In genomic region chr17:17819111-17819510, GRCh38 we compare ENCODE assay signal across 12 cellular contexts. TPM values are rescaled to one million over a fixed set of nuclear protein-coding genes. Genes with fewer than 3 reads are reported as not detected.
DNase-seq lines count a peak whose midpoint lies in the region; ATAC-seq and TF ChIP-seq lines count a peak whose summit lies in the region.
"Had no signal": no experiment of that assay in that cellular context is flagged by ENCODE, and none has a peak within 500 bp of the region (broad histone marks: within the 10 kb centered on the region; RNA-seq: fewer than 3 reads in every experiment).

No MANE protein-coding gene starts in this region.

- TF ChIP-seq CTCF in CD4-positive, alpha-beta T cell (IDR thresholded peaks at IDR 0.05), result no peak
- TF ChIP-seq CTCF in Loucy (conservative IDR thresholded peaks at IDR 0.05; ENCODE audit: low read length), result no peak

- CTCF ChIA-PET in CD4-positive, alpha-beta T cell (lab: Charles Lee), result no interaction called here

- H2BK5ac ChIP-seq in trophoblast cell (ENCODE audit: low read depth, low read length, poor library complexity), result no peak overlapping the region

- no peaks in the 10 kb centered on the region for H3K27me3 ChIP-seq in CD4-positive, alpha-beta T cell (ENCODE audit: control insufficient read depth, insufficient read depth, low read length)
- no peaks in the 10 kb centered on the region for H3K27me3 ChIP-seq in Loucy (ENCODE audit: insufficient read depth, low read length, poor library complexity, severe bottlenecking)
- no peaks in the 10 kb centered on the region for H3K27me3 ChIP-seq in trophoblast cell (ENCODE audit: insufficient read depth, low read length)
- H3K27me3 ChIP-seq: heart right ventricle had no signal

- H2BK12ac ChIP-seq in trophoblast cell (ENCODE audit: low read length), result no peak overlapping the region

- POLR2A ChIA-PET in CD4-positive, alpha-beta T cell (lab: Charles Lee), result no interaction called here

- H3K4ac ChIP-seq in trophoblast cell (ENCODE audit: low read depth, low read length), result no peak overlapping the region

- H3K79me1 ChIP-seq in trophoblast cell (ENCODE audit: low read length), result peaks cover 17% of the 10 kb centered on the region

- H3K4me1 ChIP-seq in Loucy (ENCODE audit: insufficient read depth, low read length, poor library complexity, severe bottlenecking), result peaks cover 39% of the 10 kb centered on the region
- peaks cover 21 to 39% of the 10 kb centered on the region in 2 experiments for H3K4me1 ChIP-seq in trophoblast cell (ENCODE audit: control insufficient read depth in 1 of 2, insufficient read depth in 2 of 2, low read length in 2 of 2)

- no peak overlapping the region for H2BK120ac ChIP-seq in trophoblast cell (ENCODE audit: insufficient read depth, low read length, poor library complexity)

- H3K4me1 Mint-ChIP-seq in CD4-positive, alpha-beta T cell (ENCODE audit: low read depth), result peaks cover 43% of the 10 kb centered on the region
- H3K4me1 Mint-ChIP-seq in central memory CD8-positive, alpha-beta T cell, result peaks cover 29% of the 10 kb centered on the region

- H3F3A ChIP-seq in Loucy (ENCODE audit: low read depth), result no peaks in the 10 kb centered on the region

- H3K4me3 Mint-ChIP-seq in CD4-positive, alpha-beta T cell, result no peak overlapping the region
- H3K4me3 Mint-ChIP-seq in central memory CD8-positive, alpha-beta T cell, result no peak overlapping the region

- H3K18ac ChIP-seq in trophoblast cell (ENCODE audit: low read length), result peak overlapping the region; percentile 3

- no peaks in the 10 kb centered on the region for H3K9me3 ChIP-seq in CD4-positive, alpha-beta T cell (ENCODE audit: control insufficient read depth, low read length)
- H3K9me3 ChIP-seq in Loucy (ENCODE audit: insufficient read depth, low read depth, low read length) (no peaks in the 10 kb centered on the region), trophoblast cell (ENCODE audit: insufficient read depth, low read depth, low read length) (peaks cover 4% of the 10 kb centered on the region)
- H3K9me3 ChIP-seq: heart right ventricle had no signal

- no peak overlapping the region for H2AK5ac ChIP-seq in trophoblast cell (ENCODE audit: low read length)

- H4K20me1 ChIP-seq in Loucy (ENCODE audit: insufficient read depth, low read length, poor library complexity, severe bottlenecking), result peaks cover 26% of the 10 kb centered on the region

- no peak for ATAC-seq in CD4-positive, alpha-beta T cell (ENCODE audit: poor library complexity)
- no peak for ATAC-seq in central memory CD8-positive, alpha-beta T cell (replicated peaks; ENCODE audit: extremely low read depth, poor library complexity, severe bottlenecking)
- no peak for ATAC-seq in HG02571 (IDR thresholded peaks at IDR 0.05; ENCODE audit: unreplicated experiment)

- intact Hi-C loops in CD4-positive, alpha-beta T cell (cut with DNase I, micrococcal nuclease), result no loop called here

- no peak overlapping the region for H3K14ac ChIP-seq in trophoblast cell (ENCODE audit: low read length)

- H3K9ac ChIP-seq in Loucy (ENCODE audit: low read depth, low read length, poor library complexity, severe bottlenecking) (no peak overlapping the region), trophoblast cell (ENCODE audit: low read length) (no peak overlapping the region)

- no CpG with 5 or more reads among the region's 12 CpGs for WGBS in trophoblast cell (ENCODE audit: extremely low coverage, insufficient coverage, insufficient read length)

- DNase-seq in CD4-positive, alpha-beta T cell, result no peak
- DNase-seq in central memory CD8-positive, alpha-beta T cell (ENCODE audit: low spot score in 2 of 2), result no peak
- DNase-seq in trophoblast cell, result no peak
- no peak for DNase-seq in nucleus accumbens (lab: John Stamatoyannopoulos, UW)
- DNase-seq in NCI-H2081 (lab: John Stamatoyannopoulos, UW), result no peak
- DNase-seq: NCI-H1417, NCI-H524 had no signal

- H2AFZ ChIP-seq in Loucy (ENCODE audit: low read length) (no peak overlapping the region), trophoblast cell (ENCODE audit: insufficient read depth, low read length, poor library complexity) (no peak overlapping the region)

- no peaks in the 10 kb centered on the region for H3K27me3 Mint-ChIP-seq in CD4-positive, alpha-beta T cell
- H3K27me3 Mint-ChIP-seq in central memory CD8-positive, alpha-beta T cell, result no peaks in the 10 kb centered on the region
- H3K27me3 Mint-ChIP-seq: activated CD8-positive, alpha-beta memory T cell treated with anti-CD3 and anti-CD28 coated beads, Interleukin-2, amount 10 ng/mL, durations not matched to agents 7 days and 5 days; activated naive CD8-positive, alpha-beta T cell had no signal

- H4K8ac ChIP-seq in trophoblast cell (ENCODE audit: low read depth, low read length), result no peak overlapping the region

- H3K23ac ChIP-seq in trophoblast cell (ENCODE audit: low read length), result no peak overlapping the region

- H3K9me3 Mint-ChIP-seq in CD4-positive, alpha-beta T cell, result no peaks in the 10 kb centered on the region
- H3K9me3 Mint-ChIP-seq in central memory CD8-positive, alpha-beta T cell, result no peaks in the 10 kb centered on the region

- H3K9me2 ChIP-seq in Loucy (replicated peaks; ENCODE audit: low read depth, low read length), result no peaks in the 10 kb centered on the region

- no peak overlapping the region for H4K12ac ChIP-seq in trophoblast cell (ENCODE audit: low read depth, low read length)

- no peak overlapping the region for H4K91ac ChIP-seq in trophoblast cell (ENCODE audit: low read depth, low read length)

- H3K4me3 ChIP-seq in Loucy (ENCODE audit: low read length, poor library complexity, severe bottlenecking) (no peak overlapping the region), trophoblast cell (ENCODE audit: low read depth, low read length) (no peak overlapping the region)
- H3K4me3 ChIP-seq: heart right ventricle had no signal

- peak overlapping the region; percentile 61 for H3K27ac Mint-ChIP-seq in CD4-positive, alpha-beta T cell
- peak overlapping the region; percentile 86 for H3K27ac Mint-ChIP-seq in central memory CD8-positive, alpha-beta T cell (ENCODE audit: low read depth)

- H3K79me2 ChIP-seq in Loucy (ENCODE audit: insufficient read depth, low read length) (peaks cover 38% of the 10 kb centered on the region), trophoblast cell (ENCODE audit: control insufficient read depth, insufficient read depth, low read length, poor library complexity) (peaks cover 17% of the 10 kb centered on the region)

- H3K36me3 ChIP-seq in Loucy (ENCODE audit: insufficient read depth, low read length) (peaks cover 15% of the 10 kb centered on the region; the same call in 1 of the 2 replicates), trophoblast cell (ENCODE audit: control insufficient read depth in 1 of 2, insufficient read depth in 2 of 2, low read length in 2 of 2) (peaks cover 66 to 67% of the 10 kb centered on the region in 2 experiments)

- H3K4me2 ChIP-seq in Loucy (ENCODE audit: low read depth, low read length, poor library complexity, severe bottlenecking) (peak overlapping the region; percentile 93), trophoblast cell (ENCODE audit: low read length) (no peak overlapping the region)

- H3K27ac ChIP-seq in CD4-positive, alpha-beta T cell (ENCODE audit: low read depth, low read length), result no peak overlapping the region
- no peak overlapping the region for H3K27ac ChIP-seq in trophoblast cell (ENCODE audit: low read depth, low read length)
- H3K27ac ChIP-seq: heart right ventricle had no signal

- H3K36me3 Mint-ChIP-seq in CD4-positive, alpha-beta T cell (ENCODE audit: low read depth), result peaks cover 57% of the 10 kb centered on the region
- peaks cover 36% of the 10 kb centered on the region for H3K36me3 Mint-ChIP-seq in central memory CD8-positive, alpha-beta T cell (ENCODE audit: insufficient read depth)

RNA-seq across cellular contexts. Expression of gene SREBF1, which starts 17.7 kb away (rescaled TPM):
- total RNA-seq in CD4-positive, alpha-beta T cell, result 100 to 1,000 TPM; 249 to 264 TPM
- 95.5 and 107 TPM in 2 replicates for polyA plus RNA-seq in trophoblast cell (2013)
